24 cellular contexts compared by ENCODE assay signal in the genomic region with DNA sequence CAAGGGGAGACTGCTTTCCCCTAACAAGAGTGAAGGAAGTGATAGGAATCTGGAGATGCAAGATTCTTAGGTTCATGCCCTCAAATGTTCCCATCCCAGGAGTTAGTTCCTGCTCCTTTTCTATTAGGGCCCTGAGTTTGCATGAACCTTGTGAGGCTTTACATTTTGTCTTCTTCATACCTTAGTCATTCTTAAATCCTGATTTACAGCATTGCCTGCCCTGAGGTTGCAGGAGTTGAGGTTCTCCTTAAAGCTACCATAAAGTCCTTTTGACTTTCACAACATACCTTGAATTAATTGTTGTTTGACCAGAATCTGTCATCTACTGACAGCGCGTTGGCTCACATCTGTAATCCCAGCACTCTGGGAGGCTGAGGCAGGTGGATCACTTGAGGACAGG.
DNase-seq lines count a peak whose midpoint lies in the region; ATAC-seq and TF ChIP-seq lines count a peak whose summit lies in the region.
"Had no signal": no experiment of that assay in that cellular context is flagged by ENCODE, and none has a peak within 500 bp of the region (broad histone marks: within the 10 kb centered on the region; RNA-seq: fewer than 3 reads in every experiment).

No MANE protein-coding gene starts in this region.

- intact Hi-C loops in Caco-2 (cut with micrococcal nuclease; ENCODE audit: unreplicated experiment): no loop called here
- intact Hi-C loops in PC-3 (cut with micrococcal nuclease): no loop called here
- intact Hi-C loops in CD4-positive, alpha-beta T cell (cut with DNase I, micrococcal nuclease): no loop called here

- no peak overlapping the region for H2AFZ ChIP-seq in PC-3 (ENCODE audit: low read length)

- H3K9me2 ChIP-seq in PC-3 (replicated peaks; ENCODE audit: low read length): no peaks in the 10 kb centered on the region

- CTCF ChIA-PET in Caco-2 (lab: Charles Lee): no interaction called here
- CTCF ChIA-PET in PC-3 (lab: Charles Lee): no interaction called here
- CTCF ChIA-PET in CD4-positive, alpha-beta T cell (lab: Charles Lee): no interaction called here

- no peaks in the 10 kb centered on the region for H4K20me1 ChIP-seq in PC-3 (ENCODE audit: low read length)
- H4K20me1 ChIP-seq: BLaER1 treated with 17β-estradiol and CSF1 and Interleukin-3, amounts not matched to agents 10 nM and 100 nM had no signal

- no peaks in the 10 kb centered on the region for H3K9me3 Mint-ChIP-seq in Caco-2 (ENCODE audit: unreplicated experiment)
- no peaks in the 10 kb centered on the region for H3K9me3 Mint-ChIP-seq in CD4-positive, alpha-beta T cell
- H3K9me3 Mint-ChIP-seq: CD4-positive, alpha-beta memory T cell; HFFc6 had no signal

- no peaks in the 10 kb centered on the region for H3K36me3 Mint-ChIP-seq in Caco-2 (ENCODE audit: insufficient read depth, unreplicated experiment)
- H3K36me3 Mint-ChIP-seq in CD4-positive, alpha-beta T cell (ENCODE audit: low read depth): no peaks in the 10 kb centered on the region
- H3K36me3 Mint-ChIP-seq: CD4-positive, alpha-beta memory T cell had no signal

- ATAC-seq in PC-3 (no peak), foreskin keratinocyte (peak; percentile 55), HG03565 (IDR thresholded peaks at IDR 0.05; ENCODE audit: unreplicated experiment) (no peak)
- ATAC-seq in CD4-positive, alpha-beta T cell (ENCODE audit: poor library complexity): no peak
- ATAC-seq: A549, GM12878 had no signal

- H3K27me3 ChIP-seq in Caco-2 (replicated peaks; ENCODE audit: control insufficient read depth, insufficient read depth, low read length) (no peaks in the 10 kb centered on the region), PC-3 (ENCODE audit: low read length) (no peaks in the 10 kb centered on the region), foreskin keratinocyte (no peaks in the 10 kb centered on the region)
- H3K27me3 ChIP-seq in CD4-positive, alpha-beta T cell (ENCODE audit: control insufficient read depth, insufficient read depth, low read length): no peaks in the 10 kb centered on the region
- H3K27me3 ChIP-seq: BE2C; BLaER1 treated with 17β-estradiol and CSF1 and Interleukin-3, amounts not matched to agents 10 nM and 100 nM had no signal

- no peak overlapping the region for H3K4me2 ChIP-seq in PC-3 (ENCODE audit: low read length)
- H3K4me2 ChIP-seq: A549; BLaER1 treated with 17β-estradiol and CSF1 and Interleukin-3, amounts not matched to agents 10 nM and 100 nM had no signal

- H3K27ac ChIP-seq in PC-3 (ENCODE audit: low read length): no peak overlapping the region
- H3K27ac ChIP-seq in foreskin keratinocyte: no peak overlapping the region
- no peak overlapping the region for H3K27ac ChIP-seq in CD4-positive, alpha-beta T cell (ENCODE audit: low read depth, low read length)
- H3K27ac ChIP-seq: A549; BLaER1 treated with 17β-estradiol and CSF1 and Interleukin-3, amounts not matched to agents 10 nM and 100 nM had no signal

- H3K79me2 ChIP-seq in PC-3 (ENCODE audit: low read length): no peaks in the 10 kb centered on the region

- POLR2A ChIA-PET in Caco-2 (lab: Charles Lee) (no interaction called here), PC-3 (lab: Charles Lee; ENCODE audit: unreplicated experiment) (no interaction called here)
- POLR2A ChIA-PET in CD4-positive, alpha-beta T cell (lab: Charles Lee): no interaction called here

- BruUV-seq in Caco-2 (replicated peaks; lab: Mats Ljungman, UMichigan) (no TSS peak), PC-3 (replicated peaks; lab: Mats Ljungman, UMichigan) (no TSS peak)

- TF ChIP-seq CTCF in Caco-2 (IDR thresholded peaks at IDR 0.05; ENCODE audit: insufficient read depth in 1 of 2, low read depth in 1 of 2, low read length in 1 of 2, severe bottlenecking in 1 of 2, unreplicated experiment in 1 of 2): no peak
- no peak for TF ChIP-seq CTCF in PC-3 (conservative IDR thresholded peaks at IDR 0.05; ENCODE audit: low read depth, low read length)
- no peak for TF ChIP-seq CTCF in epithelial cell of esophagus (IDR thresholded peaks at IDR 0.05; ENCODE audit: insufficient read depth, low read depth, low read length, missing control alignments)
- TF ChIP-seq CTCF in foreskin keratinocyte (conservative IDR thresholded peaks at IDR 0.05): no peak
- no peak for TF ChIP-seq CTCF in CD4-positive, alpha-beta T cell (IDR thresholded peaks at IDR 0.05)

- H3K4me1 Mint-ChIP-seq in Caco-2 (ENCODE audit: low read depth, unreplicated experiment): peaks cover 28% of the 10 kb centered on the region
- H3K4me1 Mint-ChIP-seq in CD4-positive, alpha-beta T cell (ENCODE audit: low read depth): no peaks in the 10 kb centered on the region

- H3K4me1 ChIP-seq in Caco-2 (peaks cover 59% of the 10 kb centered on the region), PC-3 (ENCODE audit: insufficient read depth, low read length) (no peaks in the 10 kb centered on the region), foreskin keratinocyte (peaks cover 10% of the 10 kb centered on the region)
- H3K4me1 ChIP-seq: HAP-1 had no signal

- no peaks in the 10 kb centered on the region for H3K9me3 ChIP-seq in Caco-2
- no peaks in the 10 kb centered on the region for H3K9me3 ChIP-seq in PC-3 (ENCODE audit: low read length)
- H3K9me3 ChIP-seq in CD4-positive, alpha-beta T cell (ENCODE audit: control insufficient read depth, low read length): no peaks in the 10 kb centered on the region
- H3K9me3 ChIP-seq: A549; BE2C; BLaER1 treated with 17β-estradiol and CSF1 and Interleukin-3, amounts not matched to agents 10 nM and 100 nM; HAP-1 had no signal

- no peak overlapping the region for H3K4me3 ChIP-seq in Caco-2 (ENCODE audit: low read depth, low read length)
- H3K4me3 ChIP-seq in PC-3 (ENCODE audit: low read length): no peak overlapping the region
- H3K4me3 ChIP-seq in epithelial cell of esophagus (ENCODE audit: low read length): no peak overlapping the region
- H3K4me3 ChIP-seq: A549; BLaER1 treated with 17β-estradiol and CSF1 and Interleukin-3, amounts not matched to agents 10 nM and 100 nM; GM12878; HAP-1 had no signal

- no peak overlapping the region for H3K4me3 Mint-ChIP-seq in Caco-2 (ENCODE audit: unreplicated experiment)
- H3K4me3 Mint-ChIP-seq in CD4-positive, alpha-beta T cell: no peak overlapping the region
- H3K4me3 Mint-ChIP-seq: CD14-positive monocyte; CD4-positive, alpha-beta memory T cell; HFFc6 had no signal

- no peaks in the 10 kb centered on the region for H3F3A ChIP-seq in PC-3 (ENCODE audit: low read length, unreplicated experiment)

- no peaks in the 10 kb centered on the region for H3K27me3 Mint-ChIP-seq in Caco-2 (ENCODE audit: insufficient read depth, unreplicated experiment)
- H3K27me3 Mint-ChIP-seq in CD4-positive, alpha-beta T cell: no peaks in the 10 kb centered on the region
- H3K27me3 Mint-ChIP-seq: CD4-positive, alpha-beta memory T cell had no signal

- H3K36me3 ChIP-seq in Caco-2 (ENCODE audit: control insufficient read depth, insufficient read depth, low read length) (no peaks in the 10 kb centered on the region), PC-3 (ENCODE audit: low read depth, low read length) (no peaks in the 10 kb centered on the region)
- H3K36me3 ChIP-seq: BE2C; BLaER1 treated with 17β-estradiol and CSF1 and Interleukin-3, amounts not matched to agents 10 nM and 100 nM; HAP-1 had no signal

- peak overlapping the region; percentile 56 for H3K27ac Mint-ChIP-seq in Caco-2 (ENCODE audit: unreplicated experiment)
- H3K27ac Mint-ChIP-seq in CD4-positive, alpha-beta T cell: no peak overlapping the region
- H3K27ac Mint-ChIP-seq: CD14-positive monocyte, HFFc6 had no signal

- DNase-seq in Caco-2: no peak
- DNase-seq in PC-3: peak; percentile 26
- peak; percentile 73 for DNase-seq in epithelial cell of esophagus (ENCODE audit: low read depth)
- peak; percentile 52 to 85 for DNase-seq in foreskin keratinocyte
- DNase-seq in NCI-H2171 (lab: John Stamatoyannopoulos, UW): no peak
- DNase-seq in T-helper 1 cell: no peak
- DNase-seq in CD4-positive, alpha-beta T cell: no peak
- DNase-seq: 8988T; ACHN; AML-193; BE2C; CD4-positive, alpha-beta memory T cell; COR-L47; DMS153; DND-41; GDM1; GOT3; HFFc6 had no signal

- H3K9ac ChIP-seq in PC-3 (ENCODE audit: low read length): no peak overlapping the region
- H3K9ac ChIP-seq: BLaER1 treated with 17β-estradiol and CSF1 and Interleukin-3, amounts not matched to agents 10 nM and 100 nM had no signal

Comparison
In these comparisons a context has a peak if more than half of its experiments do, and no peak if none do; other contexts are left out.
1. DNase-seq: peak in PC-3 (single experiment), epithelial cell of esophagus (single experiment) and foreskin keratinocyte (2 of 2); none in Caco-2 (0 of 2), NCI-H2171 (single experiment), T-helper 1 cell (0 of 5) and CD4-positive, alpha-beta T cell (0 of 10).